Comparison of ENCODE assay signal across 8 cellular contexts in the genomic region with DNA sequence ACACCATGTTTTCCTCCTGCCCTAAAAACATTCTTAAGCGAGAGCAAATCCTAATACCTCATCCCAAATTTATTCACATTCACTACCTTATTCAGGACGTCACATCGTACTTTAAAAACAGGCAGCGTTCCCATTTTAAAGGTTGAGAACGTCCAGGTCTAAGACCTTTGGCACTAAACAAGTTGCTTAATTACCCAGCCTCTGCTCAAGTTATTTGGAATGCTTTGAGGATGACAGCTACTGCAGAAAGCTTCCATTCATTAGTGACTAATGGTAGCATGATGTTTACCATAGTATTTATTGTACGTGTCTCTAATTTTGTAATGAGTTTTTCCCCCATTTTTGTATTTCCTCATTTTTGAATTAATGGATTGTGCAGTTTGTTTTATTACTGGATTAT. TPM values are rescaled to one million over a fixed set of nuclear protein-coding genes. Genes with fewer than 3 reads are reported as not detected.
DNase-seq lines count a peak whose midpoint lies in the region; ATAC-seq, FAIRE-seq and TF ChIP-seq lines count a peak whose summit lies in the region.

No MANE protein-coding gene starts in this region.

- H4K20me1 ChIP-seq in GM12878 (ENCODE audit: control insufficient read depth, insufficient read depth) = no peaks in the 10 kb centered on the region

- TF ChIP-seq CTCF in right atrium auricular region (IDR thresholded peaks at IDR 0.05) (no peak), GM12878 (IDR thresholded peaks at IDR 0.05 in 2 of 3, conservative IDR thresholded peaks at IDR 0.05 in 1 of 3; ENCODE audit: control insufficient read depth in 2 of 3, extremely low read depth in 1 of 3, insufficient read depth in 1 of 3, low read depth in 3 of 3, low read length in 3 of 3) (no peak), lung (IDR thresholded peaks at IDR 0.05; ENCODE audit: control extremely low read depth, extremely low read depth) (no peak)

- no peak for TF ChIP-seq EP300 in GM12878 (IDR thresholded peaks at IDR 0.05; ENCODE audit: borderline replicate concordance in 1 of 2, control insufficient read depth in 1 of 2, low read depth in 2 of 2, low read length in 2 of 2)

- WGBS in GM12878 (ENCODE audit: insufficient coverage, insufficient replicate concordance, low lambda C conversion rate, missing lambda C conversion rate) = under 1% methylated on average over 6 of the region's 6 CpGs
- 4 to 5% methylated on average over 6 of the region's 6 CpGs for WGBS in lung, 2 donors
- WGBS in aorta, 2 donors = 1 to 2% methylated on average over 6 of the region's 6 CpGs

- SMC1A ChIA-PET in GM12878 (lab: Charles Lee; ENCODE audit: uncharacterized antibody, unreplicated experiment) = interaction anchor here (0.6 kb wide), 1 partner anchor 208 kb away, joined by 4 read pairs; no protein-coding TSS in a partner anchor

- H3K79me2 ChIP-seq in GM12878 (ENCODE audit: control insufficient read depth, insufficient read depth, low read length) = peaks cover 81% of the 10 kb centered on the region

- BruUV-seq in GM12878 (replicated peaks; lab: Mats Ljungman, UMichigan) = no TSS peak

- H2AFZ ChIP-seq in GM12878 (ENCODE audit: control insufficient read depth, low read depth, low read length) = no peak overlapping the region

- H3K9ac ChIP-seq in GM12878 (ENCODE audit: control insufficient read depth, insufficient read depth, low read length) = peak overlapping the region; percentile 71

- H3K27me3 ChIP-seq in right atrium auricular region (no peaks in the 10 kb centered on the region), GM12878 (replicated peaks in 1 of 2; ENCODE audit: control insufficient read depth in 2 of 2, insufficient read depth in 2 of 2, low read length in 1 of 2) (no peaks in the 10 kb centered on the region), lung (ENCODE audit: control insufficient read depth, insufficient read depth) (no peaks in the 10 kb centered on the region), aorta (ENCODE audit: control insufficient read depth in 1 of 2, insufficient read depth in 2 of 2, low read length in 1 of 2) (no peaks in the 10 kb centered on the region)

- CTCF ChIA-PET in GM12878 (lab: Yijun Ruan, JAX) = no interaction called here

- intact Hi-C loops in left cardiac atrium (cut with DNase I) (loop anchor here in 1 of 2 donors (10.0 kb wide), 1 partner anchor 301 kb away; no protein-coding TSS in a partner anchor), GM12878 (cut with micrococcal nuclease; ENCODE audit: unreplicated experiment) (loop anchor here (5.0 kb wide), 5 partner anchors 151 to 1554 kb away; a partner anchor contains a TSS), aorta (cut with DNase I) (no loop called here)

- TF ChIP-seq RAD21 in GM12878 (IDR thresholded peaks at IDR 0.05; ENCODE audit: insufficient read depth, low read depth, low read length) = no peak

- no peak for FAIRE-seq in GM12878 (lab: Jason Lieb, UNC)

- H3K4me1 ChIP-seq in right atrium auricular region (peaks cover 0 to 40% of the 10 kb centered on the region in 2 donors), GM12878 (ENCODE audit: control insufficient read depth, insufficient read depth, low read length) (0 out of 2 replicates have a peak, but pooled peaks cover 6% of the 10 kb centered on the region), lung (ENCODE audit: control insufficient read depth in 2 of 2, insufficient read depth in 2 of 2, low read length in 2 of 2) (peaks cover 0 to 3% of the 10 kb centered on the region in 2 donors), aorta (ENCODE audit: control insufficient read depth in 1 of 2, insufficient read depth in 2 of 2, low read length in 2 of 2) (no peaks in the 10 kb centered on the region)

- no peak for TF ChIP-seq POLR2A in GM12878 (IDR thresholded peaks at IDR 0.05; ENCODE audit: low read depth, low read length)

- peak overlapping the region; percentile 97 for H3K4me3 ChIP-seq in right atrium auricular region
- H3K4me3 ChIP-seq in GM12878 = peak overlapping the region; percentile 89
- H3K4me3 ChIP-seq in lung = peak overlapping the region; percentile 94
- H3K4me3 ChIP-seq in aorta (ENCODE audit: low read length in 2 of 2) = peak overlapping the region; percentile 77 to 94

- in situ Hi-C loops in GM12878 (cut with MboI) = no loop called here

- H3K27ac ChIP-seq in right atrium auricular region (peak overlapping the region; percentile 93 to 97), GM12878 (ENCODE audit: control insufficient read depth, insufficient read depth) (peak overlapping the region; percentile 77), lung (ENCODE audit: low read depth in 1 of 2, low read length in 1 of 2) (peak overlapping the region in 1 of 2 donors; percentile 89), aorta (ENCODE audit: low read depth in 1 of 2, low read length in 2 of 2) (no peak overlapping the region)

- POLR2A ChIA-PET in GM12878 (lab: Charles Lee) = interaction anchor here (1.1 kb wide), 1 partner anchor 18 kb away, joined by 3 read pairs; no protein-coding TSS in a partner anchor

- no peaks in the 10 kb centered on the region for H3K9me3 ChIP-seq in right atrium auricular region
- no peaks in the 10 kb centered on the region for H3K9me3 ChIP-seq in GM12878 (replicated peaks; ENCODE audit: control insufficient read depth, insufficient read depth, low read length)
- H3K9me3 ChIP-seq in lung (ENCODE audit: control insufficient read depth in 2 of 2, insufficient read depth in 1 of 2, low read length in 1 of 2) = no peaks in the 10 kb centered on the region
- no peaks in the 10 kb centered on the region for H3K9me3 ChIP-seq in aorta (ENCODE audit: control insufficient read depth, low read length)

- peak overlapping the region; percentile 89 for H3K4me2 ChIP-seq in GM12878 (ENCODE audit: control insufficient read depth, insufficient read depth)

- ATAC-seq in left cardiac atrium (no peak), GM12878 (no peak), lung (ENCODE audit: insufficient read depth, low FRiP score) (no peak), aorta (ENCODE audit: low FRiP score) (no peak), GM19452 (IDR thresholded peaks at IDR 0.05; ENCODE audit: unreplicated experiment) (no peak), GM18517 (IDR thresholded peaks at IDR 0.05; ENCODE audit: unreplicated experiment) (no peak)

- H3K36me3 ChIP-seq in right atrium auricular region (peaks cover 8% of the 10 kb centered on the region), GM12878 (ENCODE audit: control insufficient read depth in 2 of 2, insufficient read depth in 2 of 2, low read length in 1 of 2) (no peaks in the 10 kb centered on the region), lung (ENCODE audit: control insufficient read depth in 2 of 2, insufficient read depth in 2 of 2, low read length in 2 of 2) (no peaks in the 10 kb centered on the region), aorta (ENCODE audit: control insufficient read depth in 1 of 2, insufficient read depth in 2 of 2, low read length in 1 of 2) (no peaks in the 10 kb centered on the region)

- DNase-seq in right atrium auricular region (ENCODE audit: low spot score) (no peak), left cardiac atrium (no peak), GM12878 (ENCODE audit: low read depth, low spot score) (no peak), lung (ENCODE audit: low spot score) (no peak), aorta (no peak), NCI-H345 (lab: John Stamatoyannopoulos, UW) (no peak)

- RAD21 ChIA-PET in GM12878 (lab: Charles Lee; ENCODE audit: unreplicated experiment) = no interaction called here

TF ChIP-seq in GM12878, 131 proteins besides CTCF, POLR2A, EP300 and RAD21 (continues in another document):
- TF ChIP-seq, protein P1, sequence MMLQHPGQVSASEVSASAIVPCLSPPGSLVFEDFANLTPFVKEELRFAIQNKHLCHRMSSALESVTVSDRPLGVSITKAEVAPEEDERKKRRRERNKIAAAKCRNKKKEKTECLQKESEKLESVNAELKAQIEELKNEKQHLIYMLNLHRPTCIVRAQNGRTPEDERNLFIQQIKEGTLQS (IDR thresholded peaks at IDR 0.05; ENCODE audit: borderline replicate concordance, extremely low read depth, low read depth, low read length) = no peak
- TF ChIP-seq KAT2A (conservative IDR thresholded peaks at IDR 0.05; ENCODE audit: control insufficient read depth, low read depth, low read length) = no peak
- TF ChIP-seq ZNF24 (IDR thresholded peaks at IDR 0.05) = no peak
- TF ChIP-seq IRF4 (IDR thresholded peaks at IDR 0.05; ENCODE audit: low read depth, low read length) = no peak
- TF ChIP-seq CBX3 (IDR thresholded peaks at IDR 0.05; ENCODE audit: borderline replicate concordance, low read depth) = no peak
- TF ChIP-seq SIX5 (IDR thresholded peaks at IDR 0.05; ENCODE audit: low read depth, low read length, severe bottlenecking) = no peak
- TF ChIP-seq RAD51 (IDR thresholded peaks at IDR 0.05) = no peak
- TF ChIP-seq, protein P2, sequence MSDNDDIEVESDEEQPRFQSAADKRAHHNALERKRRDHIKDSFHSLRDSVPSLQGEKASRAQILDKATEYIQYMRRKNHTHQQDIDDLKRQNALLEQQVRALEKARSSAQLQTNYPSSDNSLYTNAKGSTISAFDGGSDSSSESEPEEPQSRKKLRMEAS (IDR thresholded peaks at IDR 0.05; ENCODE audit: low read depth, low read length) = no peak
- TF ChIP-seq YY1 (IDR thresholded peaks at IDR 0.05; ENCODE audit: low read depth, low read length) = no peak

RNA-seq across cellular contexts. Expression of a gene that starts 1.5 kb away (rescaled TPM):
- total RNA-seq in right atrium auricular region = 10 to 100 TPM; 16.2 to 20.1 TPM
- 10 to 100 TPM; 17.3 to 21.0 TPM for total RNA-seq in left cardiac atrium
- total RNA-seq in GM12878 (2013; cell fraction: nucleolus; rRNA removed) = 26.0 and 27.9 TPM in 2 replicates
- 16.3 TPM in 2 replicates for total RNA-seq in GM12878 (2014; rRNA removed)
- 15.0 and 16.8 TPM in 2 replicates for total RNA-seq in GM12878 (2014; rRNA removed; fragmentation: Illumina TruSeq; extraction: Trizol)
- total RNA-seq in GM12878 (2021) = 19.0 and 20.3 TPM in 2 replicates
- polyA plus RNA-seq in GM12878 (2011; ENCODE audit: low read depth) = 5.1 TPM
- 14.6 and 17.6 TPM in 2 replicates for polyA plus RNA-seq in GM12878 (2011; rRNA removed)
- 10.0 and 10.7 TPM in 2 replicates for polyA plus RNA-seq in GM12878 (2011; cell fraction: cytosol; rRNA removed)
- 7.2 and 7.6 TPM in 2 replicates for polyA plus RNA-seq in GM12878 (2011; cell fraction: nucleus; rRNA removed)
- polyA plus RNA-seq in GM12878 (2012) = 7.8 TPM in 2 replicates
- polyA plus RNA-seq in GM12878 (2014; fragmentation: Illumina TruSeq; extraction: Trizol) = 11.0 and 12.1 TPM in 2 replicates
- 1 to 10 TPM; 4.4 to 4.6 TPM for polyA plus RNA-seq in GM12878 (2014; fragmentation: Nextera tagmentation; extraction: Ambion mirVana)
- 7.5 and 9.1 TPM in 2 replicates for polyA plus RNA-seq in GM12878 (2014; rRNA removed)
- polyA plus RNA-seq in GM12878 (2016; fragmentation: Nextera tagmentation; extraction: Ambion mirVana) = 10 to 100 TPM; 14.7 to 17.7 TPM
- 37.0 and 43.3 TPM in 2 replicates for polyA minus RNA-seq in GM12878 (2011; rRNA and poly(A)+ RNA removed)
- polyA minus RNA-seq in GM12878 (2011; cell fraction: cytosol; rRNA and poly(A)+ RNA removed) = 14.0 and 15.2 TPM in 2 replicates
- polyA minus RNA-seq in GM12878 (2011; cell fraction: nucleus; rRNA and poly(A)+ RNA removed) = 24.4 and 37.7 TPM in 2 replicates
- 10 to 100 TPM; 26.0 to 34.5 TPM for total RNA-seq in lung
- polyA plus RNA-seq in lung = 10 to 100 TPM in 1 of 2 donors, 1 to 10 TPM in 1; 6.1 to 11.5 TPM
- total RNA-seq in aorta = 10 to 100 TPM; 17.1 to 18.4 TPM
- 1 to 10 TPM; 4.9 to 6.6 TPM for polyA plus RNA-seq in aorta

Comparison
In these comparisons a context has a peak if more than half of its experiments do, and no peak if none do; other contexts are left out.
1. H3K27ac ChIP-seq: peak in right atrium auricular region (2 of 2) and GM12878 (single experiment); none in aorta (0 of 2).
2. Peak in every context shown above with its lines, with median percentiles within 50 percentile points of each other: H3K4me3 ChIP-seq.